ENCODE assay signal across 13 cellular contexts in genomic region chr4:65089666-65090065, GRCh38.
DNase-seq lines count a peak whose midpoint lies in the region; ATAC-seq and TF ChIP-seq lines count a peak whose summit lies in the region.
"Had no signal": no experiment of that assay in that cellular context is flagged by ENCODE, and none has a peak within 500 bp of the region (broad histone marks: within the 10 kb centered on the region; RNA-seq: fewer than 3 reads in every experiment).

No MANE protein-coding gene starts in this region.

- no peak for TF ChIP-seq CTCF in fibroblast of villous mesenchyme (IDR thresholded peaks at IDR 0.05; ENCODE audit: insufficient read depth, low read depth, low read length)
- TF ChIP-seq CTCF in ovary (IDR thresholded peaks at IDR 0.05), result no peak

- no peak for TF ChIP-seq POLR2A in ovary (IDR thresholded peaks at IDR 0.05)

- H3K36me3 ChIP-seq in ovary, result no peaks in the 10 kb centered on the region
- H3K36me3 ChIP-seq: lower lobe of right lung had no signal

- no peaks in the 10 kb centered on the region for H3K9me3 ChIP-seq in ovary
- H3K9me3 ChIP-seq: lower lobe of right lung had no signal

- H3K4me3 ChIP-seq in fibroblast of villous mesenchyme (ENCODE audit: low read depth, low read length), result no peak overlapping the region
- no peak overlapping the region for H3K4me3 ChIP-seq in ovary
- H3K4me3 ChIP-seq: lower lobe of right lung had no signal

- DNase-seq in COLO829 (ENCODE audit: low spot score) (peak; percentile 19), SW480 (ENCODE audit: low spot score) (peak; percentile 6), fibroblast of villous mesenchyme (ENCODE audit: low read depth) (peak; percentile 1), ovary (no peak), ureter (ENCODE audit: low spot score) (no peak), HPDE6-E6E7 (ENCODE audit: extremely low spot score) (no peak)
- DNase-seq: activated effector memory CD4-positive, alpha-beta T cell treated with anti-CD3 and anti-CD28 coated beads, Interleukin-2, amount 50 U/mL, for 16 hours; lower lobe of right lung; NCI-H2227 treated with DMSO at 0.1 percent for 48 hours; stimulated activated naive CD4-positive, alpha-beta T cell treated with Interleukin-2 at 50 U/mL for 16 hours had no signal

- TF ChIP-seq EP300 in Ishikawa (IDR thresholded peaks at IDR 0.05; ENCODE audit: borderline replicate concordance), result no peak
- no peak for TF ChIP-seq EP300 in ovary (IDR thresholded peaks at IDR 0.05)

- no peak for ATAC-seq in GM21526 (IDR thresholded peaks at IDR 0.05; ENCODE audit: low FRiP score, unreplicated experiment)
- ATAC-seq: HCT116, lower lobe of right lung had no signal

- H3K27me3 ChIP-seq in ovary, result no peaks in the 10 kb centered on the region

- no peak overlapping the region for H3K27ac ChIP-seq in ovary
- H3K27ac ChIP-seq: lower lobe of right lung had no signal

- peak; percentile 41 for TF ChIP-seq RAD21 in Ishikawa (IDR thresholded peaks at IDR 0.05; ENCODE audit: low read depth)

- intact Hi-C loops in ovary (cut with DNase I), result no loop called here

- H3K4me1 ChIP-seq in ovary (ENCODE audit: insufficient read depth), result no peaks in the 10 kb centered on the region
- H3K4me1 ChIP-seq: lower lobe of right lung had no signal

TF ChIP-seq in Ishikawa, 13 proteins besides CTCF, POLR2A, EP300 and RAD21:
- no peak for TF ChIP-seq CREB1 (IDR thresholded peaks at IDR 0.05; ENCODE audit: low read depth)

Comparison
In these comparisons a context has a peak if more than half of its experiments do, and no peak if none do; other contexts are left out.
1. DNase-seq: peak in COLO829 (single experiment), SW480 (single experiment) and fibroblast of villous mesenchyme (single experiment); none in ovary (0 of 5), ureter (single experiment) and HPDE6-E6E7 (single experiment).